ENCODE assay signal across 11 cellular contexts in genomic region chr1:247113094-247113497, GRCh38. TPM values are rescaled to one million over a fixed set of nuclear protein-coding genes. Genes with fewer than 3 reads are reported as not detected.
DNase-seq lines count a peak whose midpoint lies in the region; ATAC-seq and TF ChIP-seq lines count a peak whose summit lies in the region.
"Had no signal": no experiment of that assay in that cellular context is flagged by ENCODE, and none has a peak within 500 bp of the region (broad histone marks: within the 10 kb centered on the region; RNA-seq: fewer than 3 reads in every experiment).

No MANE protein-coding gene starts in this region.

- DNase-seq in activated CD8-positive, alpha-beta memory T cell treated with anti-CD3 and anti-CD28 coated beads, Interleukin-2, amount 50 U/mL, for 48 hours, result peak; percentile 43
- DNase-seq in activated CD8-positive, alpha-beta memory T cell treated with anti-CD3 and anti-CD28 coated beads, Interleukin-2, amount 50 U/mL, for 4 hours, result no peak
- DNase-seq in islet precursor cell, result peak; percentile 83
- DNase-seq in stomach, result peak; percentile 65
- DNase-seq: ACHN, NCI-H1105 had no signal

- H3K27me3 ChIP-seq in stomach, result peaks cover 0 to 19% (median 4%) of the 10 kb centered on the region in 3 donors

- no peaks in the 10 kb centered on the region for H3K9me3 ChIP-seq in stomach

- peak; percentile 6 for ATAC-seq in SK-N-SH treated with all-trans-retinoic acid at 6 μM for 48 hours
- ATAC-seq in HG03469 (IDR thresholded peaks at IDR 0.05; ENCODE audit: unreplicated experiment), result no peak
- ATAC-seq in GM21528 (IDR thresholded peaks at IDR 0.05; ENCODE audit: low FRiP score, unreplicated experiment), result no peak
- no peak for ATAC-seq in GM21825 (IDR thresholded peaks at IDR 0.05; ENCODE audit: unreplicated experiment)
- ATAC-seq: HCT116 had no signal

- intact Hi-C loops in stomach (cut with DNase I; ENCODE audit: low total_unique reads), result loop anchor here (10.0 kb wide), 1 partner anchor 102 kb away; no protein-coding TSS in a partner anchor

- TF ChIP-seq CTCF in stomach (IDR thresholded peaks at IDR 0.05), result no peak

- 28 to 56% (median 44%) methylated on average over 4 to 5 of the region's 5 CpGs for WGBS in stomach, 5 donors

- no peak for TF ChIP-seq EP300 in stomach (IDR thresholded peaks at IDR 0.05)

- H3K4me3 ChIP-seq in stomach, result no peak overlapping the region

- TF ChIP-seq POLR2A in stomach (IDR thresholded peaks at IDR 0.05), result no peak

- peak overlapping the region in 3 of 5 donors; percentile 81 to 90 (median 84) for H3K27ac ChIP-seq in stomach

- H3K4me1 ChIP-seq in stomach, result peaks cover 12 to 27% (median 25%) of the 10 kb centered on the region in 4 donors

- H3K36me3 ChIP-seq in stomach, result no peaks in the 10 kb centered on the region

TF ChIP-seq in SK-N-SH treated with all-trans-retinoic acid at 6 μM for 48 hours, 23 proteins besides CTCF, POLR2A, EP300 and RAD21:
- TF ChIP-seq CSRNP3 (CRISPR knock-in tag; IDR thresholded peaks at IDR 0.05), result no peak
- no peak for TF ChIP-seq TOX (CRISPR knock-in tag; IDR thresholded peaks at IDR 0.05; ENCODE audit: borderline replicate concordance)
- TF ChIP-seq ESRRG (CRISPR knock-in tag; IDR thresholded peaks at IDR 0.05), result no peak
- TF ChIP-seq ZNF70 (CRISPR knock-in tag; IDR thresholded peaks at IDR 0.05), result no peak
- no peak for TF ChIP-seq ZNF565 (CRISPR knock-in tag; conservative IDR thresholded peaks at IDR 0.05; ENCODE audit: low read depth)
- no peak for TF ChIP-seq ARNTL (CRISPR knock-in tag; IDR thresholded peaks at IDR 0.05; ENCODE audit: borderline replicate concordance, low read depth)
- TF ChIP-seq CSDC2 (CRISPR knock-in tag; IDR thresholded peaks at IDR 0.05), result no peak
- no peak for TF ChIP-seq GLIS3 (CRISPR knock-in tag; IDR thresholded peaks at IDR 0.05)
- no peak for TF ChIP-seq POU6F1 (CRISPR knock-in tag; IDR thresholded peaks at IDR 0.05; ENCODE audit: borderline replicate concordance, low read depth)

RNA-seq across cellular contexts. Expression of gene ZNF669, which starts 8.9 kb away (rescaled TPM):
- 10 to 100 TPM in 1 of 5 donors, 1 to 10 TPM in 3, under 1 TPM in 1; 0.58 to 21.7 (median 5.2) TPM for total RNA-seq in stomach
- 1 to 10 TPM; 3.1 to 4.3 (median 3.2) TPM for polyA plus RNA-seq in stomach

RNA-seq across cellular contexts. Expression of gene ZNF670, which starts 34.5 kb away (rescaled TPM):
- total RNA-seq in stomach, result 10 to 100 TPM in 1 of 5 donors, 1 to 10 TPM in 2, not detected in 2; 2.6 to 10.6 (median 6.2) TPM
- 1 to 10 TPM; 1.6 to 4.9 (median 3.1) TPM for polyA plus RNA-seq in stomach

RNA-seq across cellular contexts. Expression of gene ZNF124, which starts 58.7 kb away (rescaled TPM):
- 100 to 1,000 TPM in 2 of 5 donors, 10 to 100 TPM in 3; 11.9 to 136 (median 28.1) TPM for total RNA-seq in stomach
- 1 to 10 TPM; 1.1 to 2.9 (median 2.4) TPM for polyA plus RNA-seq in stomach
